ENCODE assay signal across 1 cellular context in genomic region chr1:24744911-24745710, GRCh38.
TF ChIP-seq lines count a peak whose summit lies in the region.

TSS of gene CLIC4 (plus strand) at chr1:24745447. CDS start at chr1:24745554, 107 bp downstream.

TF ChIP-seq in GM12878, 131 proteins besides CTCF, POLR2A, EP300 and RAD21 (continued from another document and continues in another):
- TF ChIP-seq BCLAF1 (IDR thresholded peaks at IDR 0.05) (no peak), IKZF2 (IDR thresholded peaks at IDR 0.05) (peak; percentile 54 to 73; a peak in 3 of 4 replicates), KLF5 (IDR thresholded peaks at IDR 0.05; ENCODE audit: partially characterized antibody) (no peak), NBN (IDR thresholded peaks at IDR 0.05) (peak; percentile 80), JUNB (IDR thresholded peaks at IDR 0.05) (peak; percentile 27; the same call in 1 of the 2 replicates), EGR1 (IDR thresholded peaks at IDR 0.05; ENCODE audit: borderline replicate concordance in 1 of 2, low read depth in 2 of 2, low read length in 2 of 2) (peak in 1 of 2 experiments; percentile 63; a peak in 2 of 3 replicates), PBX3 (IDR thresholded peaks at IDR 0.05; ENCODE audit: insufficient replicate concordance, low read depth, low read length) (peak; percentile 55), REST (IDR thresholded peaks at IDR 0.05; ENCODE audit: low read depth, low read length) (no peak), ZNF687 (IDR thresholded peaks at IDR 0.05) (no peak; the same call in none of the 2 replicates), CHD4 (IDR thresholded peaks at IDR 0.05) (no peak), BCL11A (IDR thresholded peaks at IDR 0.05; ENCODE audit: low read depth, low read length) (peak; percentile 51), ZZZ3 (IDR thresholded peaks at IDR 0.05; ENCODE audit: control insufficient read depth, insufficient read length, low read depth) (no peak), RUNX3 (IDR thresholded peaks at IDR 0.05; ENCODE audit: low read length) (peak; percentile 60), HDAC2 (IDR thresholded peaks at IDR 0.05) (no peak), ELK1 (IDR thresholded peaks at IDR 0.05; ENCODE audit: low read depth, low read length) (0 out of 2 replicates have a peak, but pooled peaks have one; percentile 22), ZNF384 (IDR thresholded peaks at IDR 0.05; ENCODE audit: borderline replicate concordance, low read depth, low read length) (no peak), MTA3 (IDR thresholded peaks at IDR 0.05; ENCODE audit: borderline replicate concordance, low read length) (no peak), CEBPZ (IDR thresholded peaks at IDR 0.05; ENCODE audit: low read depth, low read length) (no peak), SRF (IDR thresholded peaks at IDR 0.05; ENCODE audit: low read depth in 2 of 2, low read length in 2 of 2) (no peak), BACH1 (IDR thresholded peaks at IDR 0.05; ENCODE audit: borderline replicate concordance) (peak; percentile 72), STAT1 (conservative IDR thresholded peaks at IDR 0.05) (no peak), MEF2A (IDR thresholded peaks at IDR 0.05; ENCODE audit: insufficient read depth, low read depth, low read length) (no peak), CHD2 (IDR thresholded peaks at IDR 0.05; ENCODE audit: borderline replicate concordance, low read depth, low read length) (peak; percentile 68), EZH2 (IDR thresholded peaks at IDR 0.05; ENCODE audit: borderline replicate concordance, control insufficient read depth, low read depth, low read length) (no peak), RELA (IDR thresholded peaks at IDR 0.05; ENCODE audit: borderline replicate concordance, partially characterized antibody) (peak; percentile 37), RELB (IDR thresholded peaks at IDR 0.05; ENCODE audit: low read depth) (peak; percentile 59), NFIC (IDR thresholded peaks at IDR 0.05; ENCODE audit: low read depth, low read length) (no peak), PAX8 (IDR thresholded peaks at IDR 0.05) (no peak), SMAD5 (IDR thresholded peaks at IDR 0.05; ENCODE audit: low read depth) (peak; percentile 49; the same call in 1 of the 2 replicates), ZNF274 (IDR thresholded peaks at IDR 0.05; ENCODE audit: insufficient read depth, insufficient read length) (no peak), TCF12 (IDR thresholded peaks at IDR 0.05; ENCODE audit: low read depth, low read length) (peak; percentile 95), NR2F1 (conservative IDR thresholded peaks at IDR 0.05) (peak; percentile 1), ESRRA (IDR thresholded peaks at IDR 0.05; ENCODE audit: low read length) (no peak), YBX1 (IDR thresholded peaks at IDR 0.05) (no peak), RFX5 (IDR thresholded peaks at IDR 0.05; ENCODE audit: low read depth, low read length) (peak; percentile 71; the same call in 1 of the 2 replicates), SIN3A (IDR thresholded peaks at IDR 0.05; ENCODE audit: low read depth, low read length) (no peak; the same call in none of the 2 replicates), TBL1XR1 (IDR thresholded peaks at IDR 0.05; ENCODE audit: low read depth, low read length) (no peak), ZNF217 (IDR thresholded peaks at IDR 0.05) (no peak), GABPA (IDR thresholded peaks at IDR 0.05; ENCODE audit: low read depth) (no peak), SREBF2 (IDR thresholded peaks at IDR 0.05; ENCODE audit: low read length) (no peak), ZBED1 (IDR thresholded peaks at IDR 0.05; ENCODE audit: borderline replicate concordance) (no peak), CBX3 (IDR thresholded peaks at IDR 0.05; ENCODE audit: borderline replicate concordance, low read depth) (no peak), NRF1 (conservative IDR thresholded peaks at IDR 0.05; ENCODE audit: low read depth, low read length) (peak; percentile 81), ATF3 (IDR thresholded peaks at IDR 0.05; ENCODE audit: borderline replicate concordance, extremely low read depth, low read depth, low read length) (no peak), ATF7 (IDR thresholded peaks at IDR 0.05; ENCODE audit: low read depth) (peak; percentile 95), RAD51 (IDR thresholded peaks at IDR 0.05) (peak; percentile 54; the same call in 1 of the 2 replicates), GATAD2B (conservative IDR thresholded peaks at IDR 0.05; ENCODE audit: low read depth) (no peak; the same call in none of the 2 replicates), PAX5 (IDR thresholded peaks at IDR 0.05; ENCODE audit: borderline replicate concordance, low read depth, low read length) (peak; percentile 64; the same call in 1 of the 2 replicates), SMAD1 (IDR thresholded peaks at IDR 0.05; ENCODE audit: low read depth, partially characterized antibody) (no peak)
